In genomic region chr16:16001856-16002255, GRCh38 we compare ENCODE assay signal across 20 cellular contexts.
"Had no signal": no experiment of that assay in that cellular context is flagged by ENCODE, and none has a peak within 500 bp of the region (broad histone marks: within the 10 kb centered on the region; RNA-seq: fewer than 3 reads in every experiment).

No MANE protein-coding gene starts in this region.

- ATAC-seq: foreskin keratinocyte; lower lobe of right lung; stimulated activated memory B cell treated with anti-CD40 and anti-IgM and Interleukin-4, amounts not matched to agents 10 μg/mL and 1 μg/mL and 100 μg/mL, for 72 hours had no signal

- H3K4me3 Mint-ChIP-seq: activated naive CD8-positive, alpha-beta T cell; dendritic cell treated with granulocyte-macrophage colony-stimulating factor and Interleukin-4, amounts not matched to agents 40 ng/mL and 50 ng/mL, for 4 days; nephron; stimulated activated memory B cell treated with anti-CD40 and anti-IgM and Interleukin-4, amounts not matched to agents 10 μg/mL and 1 μg/mL and 100 μg/mL, for 72 hours had no signal

- H3K9me3 Mint-ChIP-seq: dendritic cell treated with granulocyte-macrophage colony-stimulating factor and Interleukin-4, amounts not matched to agents 40 ng/mL and 50 ng/mL, for 4 days; nephron had no signal

- H3K4me3 ChIP-seq: cardiac muscle cell, lower lobe of right lung, spleen, thoracic aorta, upper lobe of left lung had no signal

- H3K27me3 Mint-ChIP-seq: activated naive CD8-positive, alpha-beta T cell; dendritic cell treated with granulocyte-macrophage colony-stimulating factor and Interleukin-4, amounts not matched to agents 40 ng/mL and 50 ng/mL, for 4 days; stimulated activated memory B cell treated with anti-CD40 and anti-IgM and Interleukin-4, amounts not matched to agents 10 μg/mL and 1 μg/mL and 100 μg/mL, for 72 hours had no signal

- H3K27ac ChIP-seq: cardiac muscle cell, foreskin keratinocyte, lower lobe of right lung, spleen, thoracic aorta, upper lobe of left lung, WERI-Rb-1 had no signal

- H3K27me3 ChIP-seq: cardiac muscle cell, foreskin keratinocyte, spleen, upper lobe of left lung had no signal

- H3K9me3 ChIP-seq: lower lobe of right lung, spleen, thoracic aorta, upper lobe of left lung had no signal

- H3K36me3 ChIP-seq: cardiac muscle cell, lower lobe of right lung, spleen, thoracic aorta, upper lobe of left lung, WERI-Rb-1 had no signal

- DNase-seq: activated CD4-positive, alpha-beta T cell treated with anti-CD3 and anti-CD28 coated beads for 1 hour; activated CD4-positive, alpha-beta T cell treated with anti-CD3 and anti-CD28 coated beads, Interleukin-2, amount 50 U/mL, for 48 hours; amniotic stem cell; effector memory CD4-positive, alpha-beta T cell; foreskin keratinocyte; glutamatergic neuron; hypothalamus; islet precursor cell; lower lobe of right lung; midbrain; stimulated activated CD4-positive, alpha-beta T cell treated with anti-CD3 and anti-CD28 coated beads, Interleukin-4, amount 100 ng/mL, for 4 hours; upper lobe of left lung; WERI-Rb-1 had no signal

- H3K27ac Mint-ChIP-seq: dendritic cell treated with granulocyte-macrophage colony-stimulating factor and Interleukin-4, amounts not matched to agents 40 ng/mL and 50 ng/mL, for 4 days; nephron; stimulated activated memory B cell treated with anti-CD40 and anti-IgM and Interleukin-4, amounts not matched to agents 10 μg/mL and 1 μg/mL and 100 μg/mL, for 72 hours had no signal

- H3K4me1 ChIP-seq: foreskin keratinocyte had no signal
